12 cellular contexts compared by ENCODE assay signal in genomic region chr20:48945840-48946514, GRCh38. TPM values are rescaled to one million over a fixed set of nuclear protein-coding genes. Genes with fewer than 3 reads are reported as not detected.
DNase-seq lines count a peak whose midpoint lies in the region; ATAC-seq and TF ChIP-seq lines count a peak whose summit lies in the region.
"Had no signal": no experiment of that assay in that cellular context is flagged by ENCODE, and none has a peak within 500 bp of the region (broad histone marks: within the 10 kb centered on the region; RNA-seq: fewer than 3 reads in every experiment).

No MANE protein-coding gene starts in this region.

- peak overlapping the region in 1 of 2 donors; percentile 38 for H3K27ac Mint-ChIP-seq in activated naive CD4-positive, alpha-beta T cell treated with anti-CD3 and anti-CD28 coated beads, Interleukin-2, amount 50 U/mL, for 72 hours
- H3K27ac Mint-ChIP-seq: T-helper 17 cell had no signal

- DNase-seq in NCI-H1417 (lab: John Stamatoyannopoulos, UW) (peak in 2 of 3 experiments; percentile 35 to 57), NCI-H1417 treated with DMSO at 0.1 percent for 48 hours (lab: John Stamatoyannopoulos, UW) (no peak), RWPE2 (ENCODE audit: low spot score) (peak; percentile 85), fibroblast of villous mesenchyme (ENCODE audit: low read depth) (peak; percentile 70), transverse colon (peak; percentile 88), CD1c-positive myeloid dendritic cell (ENCODE audit: extremely low spot score) (no peak), T-helper 9 cell (no peak)
- DNase-seq in activated naive CD4-positive, alpha-beta T cell treated with anti-CD3 and anti-CD28 coated beads, Interleukin-2, amount 50 U/mL, for 72 hours (ENCODE audit: low spot score in 2 of 2): no peak
- DNase-seq: activated CD8-positive, alpha-beta memory T cell treated with anti-CD3 and anti-CD28 coated beads, Interleukin-2, amount 50 U/mL, for 4 hours; naive B cell; T-helper 17 cell had no signal

- no peaks in the 10 kb centered on the region for H3K27me3 ChIP-seq in RWPE2 (ENCODE audit: insufficient read depth, poor library complexity, severe bottlenecking)
- no peaks in the 10 kb centered on the region for H3K27me3 ChIP-seq in transverse colon
- H3K27me3 ChIP-seq: cardiac muscle cell had no signal

- no peak for TF ChIP-seq CTCF in RWPE2 (IDR thresholded peaks at IDR 0.05; ENCODE audit: poor library complexity, severe bottlenecking)
- TF ChIP-seq CTCF in fibroblast of villous mesenchyme (IDR thresholded peaks at IDR 0.05; ENCODE audit: insufficient read depth, low read depth, low read length): no peak
- no peak for TF ChIP-seq CTCF in transverse colon (IDR thresholded peaks at IDR 0.05)

- in situ Hi-C loops in transverse colon (cut with MboI; ENCODE audit: low pct_ligation_motif_present in 1 of 4, low pct_unique_long_range_greater_than_20kb in 1 of 4, low sequenced_read_pairs in 3 of 4): no loop called here

- H3K4me1 ChIP-seq in RWPE2 (ENCODE audit: insufficient read depth, poor library complexity, severe bottlenecking) (peaks cover 11% of the 10 kb centered on the region), transverse colon (peaks cover 0 to 33% (median 28%) of the 10 kb centered on the region in 4 donors)

- no peaks in the 10 kb centered on the region for H3K36me3 Mint-ChIP-seq in activated naive CD4-positive, alpha-beta T cell treated with anti-CD3 and anti-CD28 coated beads, Interleukin-2, amount 50 U/mL, for 72 hours

- WGBS in transverse colon (ENCODE audit: low coverage in 1 of 2), 2 donors: 49 to 64% methylated on average over 2 to 6 of the region's 6 CpGs

- H3K36me3 ChIP-seq in RWPE2 (ENCODE audit: low read depth) (peaks cover 80% of the 10 kb centered on the region), transverse colon (peaks cover 0 to 27% (median 11%) of the 10 kb centered on the region in 4 donors)

- TF ChIP-seq POLR2A in transverse colon (IDR thresholded peaks at IDR 0.05): no peak

- H3K9me3 ChIP-seq in RWPE2 (ENCODE audit: severe bottlenecking): no peaks in the 10 kb centered on the region
- no peaks in the 10 kb centered on the region for H3K9me3 ChIP-seq in transverse colon

- H3K9me3 Mint-ChIP-seq in activated naive CD4-positive, alpha-beta T cell treated with anti-CD3 and anti-CD28 coated beads, Interleukin-2, amount 50 U/mL, for 72 hours: no peaks in the 10 kb centered on the region
- H3K9me3 Mint-ChIP-seq: naive B cell had no signal

- intact Hi-C loops in transverse colon (cut with DNase I; ENCODE audit: low total_unique reads): no loop called here

- TF ChIP-seq EP300 in transverse colon (IDR thresholded peaks at IDR 0.05; ENCODE audit: low read depth): no peak

- H3K4me3 ChIP-seq in RWPE2 (ENCODE audit: severe bottlenecking) (no peak overlapping the region), fibroblast of villous mesenchyme (ENCODE audit: low read depth, low read length) (no peak overlapping the region), transverse colon (no peak overlapping the region)
- H3K4me3 ChIP-seq: cardiac muscle cell had no signal

- ATAC-seq in RWPE2 (ENCODE audit: low read depth): peak; percentile 88
- no peak for ATAC-seq in activated naive CD4-positive, alpha-beta T cell treated with anti-CD3 and anti-CD28 coated beads, Interleukin-2, amount 50 U/mL, for 72 hours
- ATAC-seq: T-helper 17 cell had no signal

- no peak overlapping the region for H3K27ac ChIP-seq in RWPE2 (ENCODE audit: poor library complexity, severe bottlenecking)
- peak overlapping the region; percentile 75 to 83 (median 82) for H3K27ac ChIP-seq in transverse colon
- H3K27ac ChIP-seq: cardiac muscle cell had no signal

RNA-seq across cellular contexts. Expression of gene ARFGEF2, which starts 24.5 kb away (rescaled TPM):
- 41.9 and 47.5 TPM in 2 replicates for total RNA-seq in fibroblast of villous mesenchyme
- 10 to 100 TPM; 52.5 to 69.5 (median 68.5) TPM for total RNA-seq in transverse colon
- total RNA-seq in activated naive CD4-positive, alpha-beta T cell treated with anti-CD3 and anti-CD28 coated beads, Interleukin-2, amount 50 U/mL, for 72 hours: 10 to 100 TPM; 23.6 to 24.7 TPM

Comparison
In these comparisons a context has a peak if more than half of its experiments do, and no peak if none do; other contexts are left out.
1. DNase-seq: peak in NCI-H1417 (2 of 3), RWPE2 (single experiment), fibroblast of villous mesenchyme (single experiment) and transverse colon (single experiment); none in NCI-H1417 treated with DMSO at 0.1 percent for 48 hours (single experiment), activated naive CD4-positive, alpha-beta T cell treated with anti-CD3 and anti-CD28 coated beads, Interleukin-2, amount 50 U/mL, for 72 hours (0 of 2), CD1c-positive myeloid dendritic cell (single experiment) and T-helper 9 cell (single experiment).